In genomic region chr12:131574397-131574775, GRCh38 we compare ENCODE assay signal across 13 cellular contexts.
"Had no signal": no experiment of that assay in that cellular context is flagged by ENCODE, and none has a peak within 500 bp of the region (broad histone marks: within the 10 kb centered on the region; RNA-seq: fewer than 3 reads in every experiment).

No MANE protein-coding gene starts in this region.

- H3K4me3 Mint-ChIP-seq: naive thymus-derived CD4-positive, alpha-beta T cell had no signal

- H3K27ac Mint-ChIP-seq: naive thymus-derived CD4-positive, alpha-beta T cell had no signal

- H3K36me3 Mint-ChIP-seq: naive thymus-derived CD4-positive, alpha-beta T cell had no signal

- H3K4me3 ChIP-seq: dorsolateral prefrontal cortex, heart right ventricle, psoas muscle, sigmoid colon, skin epidermis had no signal

- H3K4me1 ChIP-seq: heart right ventricle, psoas muscle, sigmoid colon had no signal

- DNase-seq: cortex of kidney; dorsolateral prefrontal cortex; effector CD8-positive, alpha-beta T cell; heart right ventricle; mammary epithelial cell; naive thymus-derived CD4-positive, alpha-beta T cell; occipital lobe; sigmoid colon; stimulated activated CD4-positive, alpha-beta T cell treated with anti-CD3 and anti-CD28 coated beads, Interleukin-12 subunit alpha, Interleukin-12 subunit beta, amount 100 ng/mL, for 4 hours; stimulated activated naive CD4-positive, alpha-beta T cell treated with Interleukin-2 at 50 U/mL for 16 hours; trophoblast cell had no signal

- H3K9me3 ChIP-seq: heart right ventricle, psoas muscle, sigmoid colon had no signal

- H3K27ac ChIP-seq: dorsolateral prefrontal cortex, heart right ventricle, psoas muscle, sigmoid colon, skin epidermis had no signal

- H3K36me3 ChIP-seq: heart right ventricle, sigmoid colon had no signal
